Comparison of ENCODE assay signal across 10 cellular contexts in genomic region chrX:45445745-45446412, GRCh38.
DNase-seq lines count a peak whose midpoint lies in the region; ATAC-seq and TF ChIP-seq lines count a peak whose summit lies in the region.
"Had no signal": no experiment of that assay in that cellular context is flagged by ENCODE, and none has a peak within 500 bp of the region (broad histone marks: within the 10 kb centered on the region; RNA-seq: fewer than 3 reads in every experiment).

No MANE protein-coding gene starts in this region.

- no peak overlapping the region for H3K4me3 Mint-ChIP-seq in activated B cell treated with CpG ODN at 0.5 μM for 24 hours
- H3K4me3 Mint-ChIP-seq: neural crest cell had no signal

- intact Hi-C loops in activated B cell treated with CpG ODN at 0.5 μM for 24 hours (cut with micrococcal nuclease) (no loop called here), tibial artery (cut with DNase I; ENCODE audit: low total_unique reads) (no loop called here)

- H3K27me3 ChIP-seq in kidney epithelial cell (ENCODE audit: control insufficient read depth, insufficient read depth, low read length) = no peaks in the 10 kb centered on the region
- H3K27me3 ChIP-seq in tibial artery = no peaks in the 10 kb centered on the region

- no peaks in the 10 kb centered on the region for H3K4me1 ChIP-seq in tibial artery

- no peaks in the 10 kb centered on the region for H3K36me3 ChIP-seq in kidney epithelial cell (ENCODE audit: control insufficient read depth, insufficient read depth, low read length)
- no peaks in the 10 kb centered on the region for H3K36me3 ChIP-seq in tibial artery

- POLR2A ChIA-PET in activated B cell treated with CpG ODN at 0.5 μM for 24 hours (lab: Charles Lee) = no interaction called here

- DNase-seq in AG08395 (ENCODE audit: low spot score) (peak; percentile 62), HT1080 (ENCODE audit: low read depth) (peak; percentile 89), activated B cell treated with CpG ODN at 0.5 μM for 24 hours (no peak), kidney epithelial cell (ENCODE audit: low read depth) (peak; percentile 61), NCI-H82 treated with DMSO at 0.1 percent for 48 hours (lab: John Stamatoyannopoulos, UW; ENCODE audit: unreplicated experiment) (no peak), UCSD-AML1 (lab: John Stamatoyannopoulos, UW; ENCODE audit: unreplicated experiment) (no peak), tibial artery (no peak), occipital lobe (lab: John Stamatoyannopoulos, UW) (no peak)
- DNase-seq: NCI-H526 had no signal

- H3K4me3 ChIP-seq in kidney epithelial cell (ENCODE audit: low read depth, low read length) = no peak overlapping the region
- H3K4me3 ChIP-seq in tibial artery = no peak overlapping the region

- peak overlapping the region in 1 of 2 donors; percentile 17 for H3K27ac ChIP-seq in tibial artery

- H3K27ac Mint-ChIP-seq in activated B cell treated with CpG ODN at 0.5 μM for 24 hours = no peak overlapping the region

- CTCF ChIA-PET in activated B cell treated with CpG ODN at 0.5 μM for 24 hours (lab: Charles Lee) = no interaction called here

- ATAC-seq in activated B cell treated with CpG ODN at 0.5 μM for 24 hours (ENCODE audit: low read depth) = peak; percentile 28

- H3K27me3 Mint-ChIP-seq in activated B cell treated with CpG ODN at 0.5 μM for 24 hours = peaks cover 7% of the 10 kb centered on the region

- no peaks in the 10 kb centered on the region for H3K9me3 Mint-ChIP-seq in activated B cell treated with CpG ODN at 0.5 μM for 24 hours

- no peaks in the 10 kb centered on the region for H3K36me3 Mint-ChIP-seq in activated B cell treated with CpG ODN at 0.5 μM for 24 hours (ENCODE audit: low read depth)

- TF ChIP-seq CTCF in activated B cell treated with CpG ODN at 0.5 μM for 24 hours (IDR thresholded peaks at IDR 0.05) (no peak), kidney epithelial cell (IDR thresholded peaks at IDR 0.05; ENCODE audit: insufficient read depth, low read length, poor library complexity, severe bottlenecking) (no peak), tibial artery (IDR thresholded peaks at IDR 0.05) (no peak)

- H3K4me1 Mint-ChIP-seq in activated B cell treated with CpG ODN at 0.5 μM for 24 hours = peaks cover 2% of the 10 kb centered on the region
- H3K4me1 Mint-ChIP-seq: neural crest cell had no signal

- no peaks in the 10 kb centered on the region for H3K9me3 ChIP-seq in tibial artery

Comparison
In these comparisons a context has a peak if more than half of its experiments do, and no peak if none do; other contexts are left out.
1. DNase-seq: peak in AG08395 (single experiment), HT1080 (single experiment) and kidney epithelial cell (single experiment); none in activated B cell treated with CpG ODN at 0.5 μM for 24 hours (single experiment), NCI-H82 treated with DMSO at 0.1 percent for 48 hours (single experiment), UCSD-AML1 (single experiment), tibial artery (0 of 2) and occipital lobe (single experiment).